ENCODE assay signal across 9 cellular contexts in the genomic region with DNA sequence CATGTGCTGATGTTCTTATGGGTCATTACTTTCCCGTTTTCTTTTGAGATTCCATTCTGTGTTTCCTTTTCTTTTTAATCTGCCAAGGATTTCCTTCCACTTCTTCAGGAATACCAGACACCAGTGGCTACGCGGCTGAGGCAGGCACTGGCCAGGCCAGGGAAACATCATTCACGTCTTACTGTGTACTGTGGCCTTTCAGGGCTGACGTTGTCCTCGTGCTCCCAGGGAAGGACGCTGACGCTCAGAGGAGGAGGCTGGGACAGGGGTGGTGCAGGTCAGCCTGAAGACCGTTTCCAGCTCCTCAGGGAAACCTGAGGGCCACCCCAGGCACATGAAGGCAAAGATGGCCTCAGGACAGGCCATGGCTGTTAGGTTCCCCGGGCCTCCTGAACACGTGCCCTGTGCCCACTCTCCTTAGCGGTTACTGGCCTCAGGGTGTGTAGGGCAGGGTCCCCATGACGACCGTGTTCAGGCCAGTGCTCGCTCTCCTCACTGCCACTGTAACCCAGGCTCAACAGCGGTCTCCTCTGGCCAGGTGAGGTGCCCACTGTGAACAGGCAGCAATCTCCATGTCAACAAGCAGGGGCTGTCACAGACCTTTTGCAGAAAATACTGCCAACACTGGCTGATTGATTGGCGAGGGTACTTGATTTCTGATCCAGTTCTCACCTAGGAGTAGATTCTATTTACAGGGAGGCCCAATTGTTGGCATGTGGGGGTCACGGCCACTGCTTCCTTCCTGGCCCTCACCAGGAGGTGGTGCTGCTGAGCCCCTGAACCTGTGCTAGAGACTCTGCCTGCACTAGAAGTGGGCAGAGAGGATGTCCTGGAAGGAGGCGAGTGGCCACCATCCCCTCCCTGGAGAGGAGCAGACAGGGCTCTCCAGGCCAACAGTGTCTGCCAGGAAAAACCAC.
DNase-seq lines count a peak whose midpoint lies in the region; ATAC-seq and TF ChIP-seq lines count a peak whose summit lies in the region.
"Had no signal": no experiment of that assay in that cellular context is flagged by ENCODE, and none has a peak within 500 bp of the region (broad histone marks: within the 10 kb centered on the region; RNA-seq: fewer than 3 reads in every experiment).

No MANE protein-coding gene starts in this region.

- H3K27ac ChIP-seq in BLaER1 = peak overlapping the region; percentile 19; the same call in 1 of the 2 replicates
- no peak overlapping the region for H3K27ac ChIP-seq in HL-60 (replicated peaks)

- H3K36me3 ChIP-seq in BLaER1 = peaks cover 70% of the 10 kb centered on the region

- no peak overlapping the region for H3K9ac ChIP-seq in BLaER1

- peaks cover 15% of the 10 kb centered on the region for H3K4me1 ChIP-seq in BLaER1

- peak overlapping the region; percentile 53 for H3K4me2 ChIP-seq in BLaER1

- H3K27me3 ChIP-seq in BLaER1 (no peaks in the 10 kb centered on the region; the same call in 1 of the 2 replicates), HL-60 (ENCODE audit: insufficient read depth, poor library complexity, severe bottlenecking) (no peaks in the 10 kb centered on the region)

- peak in 1 of 2 experiments; percentile 3 for DNase-seq in HL-60 (ENCODE audit: low read depth in 1 of 2, low spot score in 1 of 2)
- peak; percentile 45 for DNase-seq in activated T-cell treated with anti-CD3 and anti-CD28 coated beads, Interleukin-2, amount 50 U/mL, for 1 hour
- peak; percentile 61 for DNase-seq in left ventricle myocardium superior
- DNase-seq in stimulated activated CD4-positive, alpha-beta T cell treated with anti-CD3 and anti-CD28 coated beads, Interleukin-2, amount 100 ng/mL, for 48 hours = peak; percentile 21 to 32

- H4K20me1 ChIP-seq in BLaER1 = no peaks in the 10 kb centered on the region

- H3K4me3 ChIP-seq in BLaER1 (no peak overlapping the region), HL-60 (replicated peaks; ENCODE audit: insufficient read depth, low read length) (no peak overlapping the region)

- intact Hi-C loops in left ventricle myocardium superior (cut with micrococcal nuclease) = loop anchor here (10.0 kb wide), 2 partner anchors 159 to 189 kb away; no protein-coding TSS in a partner anchor

- TF ChIP-seq CTCF in HL-60 (IDR thresholded peaks at IDR 0.05; ENCODE audit: insufficient read depth, low read length) = peak; percentile 47

- peak; percentile 62 for ATAC-seq in left ventricle myocardium superior
- ATAC-seq in GM18517 (IDR thresholded peaks at IDR 0.05; ENCODE audit: unreplicated experiment) = no peak
- no peak for ATAC-seq in HG03460 (IDR thresholded peaks at IDR 0.05; ENCODE audit: unreplicated experiment)
- no peak for ATAC-seq in HG03108 (IDR thresholded peaks at IDR 0.05; ENCODE audit: unreplicated experiment)
- ATAC-seq: HCT116 had no signal

- H3K9me3 ChIP-seq in BLaER1 = no peaks in the 10 kb centered on the region
